Comparison of ENCODE assay signal across 20 cellular contexts in genomic region chr7:117654780-117655179, GRCh38.
"Had no signal": no experiment of that assay in that cellular context is flagged by ENCODE, and none has a peak within 500 bp of the region (broad histone marks: within the 10 kb centered on the region; RNA-seq: fewer than 3 reads in every experiment).

No MANE protein-coding gene starts in this region.

- ATAC-seq: activated T-cell treated with anti-CD3 and anti-CD28 coated beads, Interleukin-2, amount 50 U/mL, for 72 hours; left lobe of liver; lower lobe of right lung; naive thymus-derived CD4-positive, alpha-beta T cell; sciatic nerve had no signal

- DNase-seq: activated CD4-positive, alpha-beta memory T cell treated with anti-CD3 and anti-CD28 coated beads, Interleukin-2, amount 10 ng/mL, durations not matched to agents 7 days and 5 days; activated CD4-positive, alpha-beta T cell treated with anti-CD3 and anti-CD28 coated beads for 48 hours; activated effector memory CD4-positive, alpha-beta T cell treated with Interleukin-2 at 50 U/mL for 16 hours; activated naive CD4-positive, alpha-beta T cell treated with anti-CD3 and anti-CD28 coated beads for 36 hours; activated naive CD8-positive, alpha-beta T cell treated with anti-CD3 and anti-CD28 coated beads, Interleukin-2, amount 10 ng/mL, durations not matched to agents 7 days and 5 days; activated T-cell treated with anti-CD3 and anti-CD28 coated beads, Interleukin-2, amount 50 U/mL, for 72 hours; amniotic stem cell; cortex of kidney; esophagus squamous epithelium; lower lobe of right lung; naive thymus-derived CD4-positive, alpha-beta T cell; posterior cingulate gyrus; stimulated activated CD4-positive, alpha-beta T cell treated with anti-CD3 and anti-CD28 coated beads, Interleukin-4, amount 100 ng/mL, for 24 hours; stimulated activated naive CD4-positive, alpha-beta T cell treated with Interleukin-2 at 50 U/mL for 16 hours; T1000; upper lobe of left lung had no signal

- H3K27ac ChIP-seq: breast epithelium, lower lobe of right lung, thoracic aorta, upper lobe of left lung had no signal
